ENCODE assay signal across 8 cellular contexts in the genomic region with DNA sequence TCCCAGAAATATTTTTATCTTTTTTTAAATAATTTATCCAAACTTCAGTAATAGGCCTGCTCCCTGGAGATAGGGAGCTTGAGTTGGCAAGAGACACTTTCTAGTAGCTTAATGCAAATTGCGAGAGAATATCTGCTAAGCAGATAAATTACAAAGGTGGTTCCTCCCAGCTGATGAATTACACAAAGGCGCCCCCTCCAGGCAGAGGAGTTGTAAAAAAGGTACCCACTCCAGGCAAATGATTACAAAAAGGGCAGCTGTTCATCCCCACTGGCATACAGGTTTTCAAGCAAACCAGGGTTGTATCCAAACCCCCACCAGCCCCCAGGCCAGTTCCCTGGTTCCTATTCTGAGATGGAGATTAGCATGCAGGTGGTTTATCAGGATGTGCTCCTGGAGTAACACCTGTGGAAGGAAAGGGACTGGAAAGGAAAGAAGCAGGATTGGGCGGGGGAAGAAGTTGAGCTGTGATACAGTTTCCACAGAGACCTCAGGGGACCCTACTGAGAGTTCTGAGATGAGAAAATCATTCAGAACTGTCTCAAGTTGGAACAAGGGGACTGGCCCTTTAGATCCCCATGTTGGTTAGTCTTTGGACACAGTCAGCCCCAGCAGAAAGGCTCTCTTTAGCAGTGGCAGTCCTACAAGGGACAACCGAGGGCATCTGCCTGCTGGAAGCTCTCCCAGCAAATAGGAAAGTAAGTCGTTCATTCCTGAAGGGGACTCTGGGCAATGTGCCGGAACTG. TPM values are rescaled to one million over a fixed set of nuclear protein-coding genes. Genes with fewer than 3 reads are reported as not detected.
DNase-seq lines count a peak whose midpoint lies in the region; ATAC-seq and TF ChIP-seq lines count a peak whose summit lies in the region.

No MANE protein-coding gene starts in this region.

- TF ChIP-seq CTCF in choroid plexus epithelial cell (conservative IDR thresholded peaks at IDR 0.05; ENCODE audit: low read depth, low read length) (peak; percentile 72), vagina (IDR thresholded peaks at IDR 0.05) (no peak)

- no peak overlapping the region for H3K27ac Mint-ChIP-seq in activated CD8-positive, alpha-beta memory T cell treated with anti-CD3 and anti-CD28 coated beads, Interleukin-2, amount 10 ng/mL, durations not matched to agents 7 days and 5 days

- H3K4me3 Mint-ChIP-seq in activated CD8-positive, alpha-beta memory T cell treated with anti-CD3 and anti-CD28 coated beads, Interleukin-2, amount 10 ng/mL, durations not matched to agents 7 days and 5 days = no peak overlapping the region

- peaks cover 2% of the 10 kb centered on the region for H3K4me1 Mint-ChIP-seq in activated CD8-positive, alpha-beta memory T cell treated with anti-CD3 and anti-CD28 coated beads, Interleukin-2, amount 10 ng/mL, durations not matched to agents 7 days and 5 days

- no peaks in the 10 kb centered on the region for H3K4me1 ChIP-seq in vagina

- no peak overlapping the region for H3K4me3 ChIP-seq in choroid plexus epithelial cell (ENCODE audit: low read depth, low read length)
- no peak overlapping the region for H3K4me3 ChIP-seq in vagina

- peaks cover 5% of the 10 kb centered on the region for H3K36me3 Mint-ChIP-seq in activated CD8-positive, alpha-beta memory T cell treated with anti-CD3 and anti-CD28 coated beads, Interleukin-2, amount 10 ng/mL, durations not matched to agents 7 days and 5 days

- H3K27me3 Mint-ChIP-seq in activated CD8-positive, alpha-beta memory T cell treated with anti-CD3 and anti-CD28 coated beads, Interleukin-2, amount 10 ng/mL, durations not matched to agents 7 days and 5 days = peaks cover 3% of the 10 kb centered on the region

- H3K27me3 ChIP-seq in vagina = no peaks in the 10 kb centered on the region

- H3K9me3 Mint-ChIP-seq in activated CD8-positive, alpha-beta memory T cell treated with anti-CD3 and anti-CD28 coated beads, Interleukin-2, amount 10 ng/mL, durations not matched to agents 7 days and 5 days (ENCODE audit: low read depth) = no peaks in the 10 kb centered on the region

- H3K27ac ChIP-seq in vagina = no peak overlapping the region

- peak; percentile 57 for DNase-seq in activated CD8-positive, alpha-beta memory T cell treated with anti-CD3 and anti-CD28 coated beads, Interleukin-2, amount 10 ng/mL, durations not matched to agents 7 days and 5 days
- DNase-seq in activated CD8-positive, alpha-beta memory T cell treated with anti-CD3 and anti-CD28 coated beads, Interleukin-2, amount 50 U/mL, for 4 hours = no peak
- DNase-seq in NCI-H2029 treated with DMSO at 0.1 percent for 48 hours (lab: John Stamatoyannopoulos, UW) (peak; percentile 25), choroid plexus epithelial cell (ENCODE audit: low read depth) (peak; percentile 56), vagina (ENCODE audit: extremely low spot score in 2 of 2) (no peak), AG08396 (ENCODE audit: low spot score) (no peak), left cardiac atrium (no peak)
- peak; percentile 12 for DNase-seq in stimulated activated CD8-positive, alpha-beta memory T cell treated with anti-CD3 and anti-CD28 coated beads, Interleukin-4, amount 100 ng/mL, for 24 hours (ENCODE audit: low read depth)

- CTCF ChIA-PET in activated CD8-positive, alpha-beta memory T cell treated with anti-CD3 and anti-CD28 coated beads, Interleukin-2, amount 10 ng/mL, durations not matched to agents 7 days and 5 days (lab: Charles Lee) = interaction anchor here (0.7 to 3.3 kb wide), 16 partner anchors 10 to 200 kb away, joined by 3 to 31 read pairs (median 4); partner anchors contain the start of gene GPX8

- intact Hi-C loops in vagina (cut with DNase I) = no loop called here
- intact Hi-C loops in left cardiac atrium (cut with DNase I) = no loop called here

- no peak for TF ChIP-seq POLR2A in vagina (IDR thresholded peaks at IDR 0.05)

- no peak for ATAC-seq in activated CD8-positive, alpha-beta memory T cell treated with anti-CD3 and anti-CD28 coated beads, Interleukin-2, amount 10 ng/mL, durations not matched to agents 7 days and 5 days
- ATAC-seq in left cardiac atrium = no peak

- no peaks in the 10 kb centered on the region for H3K36me3 ChIP-seq in vagina

- no peaks in the 10 kb centered on the region for H3K9me3 ChIP-seq in vagina

RNA-seq across cellular contexts. Expression of gene ESM1, which starts 25.5 kb away (rescaled TPM):
- under 1 TPM; 0.21 to 0.38 TPM for total RNA-seq in activated CD8-positive, alpha-beta memory T cell treated with anti-CD3 and anti-CD28 coated beads, Interleukin-2, amount 10 ng/mL, durations not matched to agents 7 days and 5 days
- total RNA-seq in vagina (not detected), left cardiac atrium (under 1 TPM in 1 of 2 donors, not detected in 1; 0.18 TPM)

Comparison
In these comparisons a context has a peak if more than half of its experiments do, and no peak if none do; other contexts are left out.
1. DNase-seq: peak in activated CD8-positive, alpha-beta memory T cell treated with anti-CD3 and anti-CD28 coated beads, Interleukin-2, amount 10 ng/mL, durations not matched to agents 7 days and 5 days (single experiment), NCI-H2029 treated with DMSO at 0.1 percent for 48 hours (single experiment), choroid plexus epithelial cell (single experiment) and stimulated activated CD8-positive, alpha-beta memory T cell treated with anti-CD3 and anti-CD28 coated beads, Interleukin-4, amount 100 ng/mL, for 24 hours (single experiment); none in activated CD8-positive, alpha-beta memory T cell treated with anti-CD3 and anti-CD28 coated beads, Interleukin-2, amount 50 U/mL, for 4 hours (single experiment), vagina (0 of 2), AG08396 (single experiment) and left cardiac atrium (single experiment).